In the genomic region with DNA sequence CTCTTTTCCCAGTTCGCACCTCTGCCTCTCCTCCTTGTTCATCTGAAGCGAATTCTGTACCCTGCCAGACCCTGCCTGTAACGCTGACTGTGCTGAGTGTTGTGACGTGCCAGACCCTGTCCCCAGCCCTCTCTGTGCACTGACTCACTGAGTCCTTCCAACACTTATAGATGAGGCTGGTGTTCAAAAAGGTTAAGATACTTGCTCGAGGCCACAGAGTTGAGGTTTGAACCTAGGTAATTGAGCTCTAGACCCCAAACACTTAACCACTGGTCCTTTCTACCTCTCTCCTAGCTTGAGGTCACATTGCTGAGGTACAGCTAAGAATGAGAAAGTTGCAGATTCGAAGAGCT, we compare ENCODE assay signal across 1 cellular context.
TF ChIP-seq lines count a peak whose summit lies in the region.

No MANE protein-coding gene starts in this region.

TF ChIP-seq in SK-N-SH, 30 proteins besides CTCF, POLR2A, EP300 and RAD21:
- TF ChIP-seq REST (IDR thresholded peaks at IDR 0.05; ENCODE audit: low read depth, low read length): no peak
- no peak for TF ChIP-seq CHD2 (IDR thresholded peaks at IDR 0.05; ENCODE audit: low read length, partially characterized antibody)
- TF ChIP-seq JUND (IDR thresholded peaks at IDR 0.05): no peak
- TF ChIP-seq, protein P1, sequence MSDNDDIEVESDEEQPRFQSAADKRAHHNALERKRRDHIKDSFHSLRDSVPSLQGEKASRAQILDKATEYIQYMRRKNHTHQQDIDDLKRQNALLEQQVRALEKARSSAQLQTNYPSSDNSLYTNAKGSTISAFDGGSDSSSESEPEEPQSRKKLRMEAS (IDR thresholded peaks at IDR 0.05; ENCODE audit: low read depth): no peak
- TF ChIP-seq FOSL2 (IDR thresholded peaks at IDR 0.05; ENCODE audit: borderline replicate concordance, low read depth): no peak
- TF ChIP-seq GABPA (IDR thresholded peaks at IDR 0.05; ENCODE audit: low read depth): no peak
- no peak for TF ChIP-seq RXRA (IDR thresholded peaks at IDR 0.05; ENCODE audit: borderline replicate concordance, low read depth)
- TF ChIP-seq MEF2A (IDR thresholded peaks at IDR 0.05; ENCODE audit: borderline replicate concordance, low read depth): no peak
- no peak for TF ChIP-seq POLR2AphosphoS5 (IDR thresholded peaks at IDR 0.05; ENCODE audit: low read depth, low read length)
- no peak for TF ChIP-seq TAF1 (IDR thresholded peaks at IDR 0.05; ENCODE audit: borderline replicate concordance, low read depth, low read length)
- no peak for TF ChIP-seq NRF1 (IDR thresholded peaks at IDR 0.05; ENCODE audit: low read depth, low read length)
- TF ChIP-seq IRF3 (IDR thresholded peaks at IDR 0.05; ENCODE audit: low read depth, low read length): no peak
- no peak for TF ChIP-seq RCOR1 (IDR thresholded peaks at IDR 0.05; ENCODE audit: low read length)
- no peak for TF ChIP-seq YY1 (IDR thresholded peaks at IDR 0.05; ENCODE audit: low read depth)
- no peak for TF ChIP-seq SIN3A (IDR thresholded peaks at IDR 0.05; ENCODE audit: borderline replicate concordance, low read depth, low read length)
- TF ChIP-seq MXI1 (IDR thresholded peaks at IDR 0.05; ENCODE audit: low read depth, low read length): no peak
- TF ChIP-seq USF2 (IDR thresholded peaks at IDR 0.05; ENCODE audit: borderline replicate concordance, low read depth, low read length): no peak
- no peak for TF ChIP-seq EZH2phosphoT487 (IDR thresholded peaks at IDR 0.05; ENCODE audit: borderline replicate concordance, low read depth)
